ENCODE assay signal across 4 cellular contexts in genomic region chr14:23898359-23898758, GRCh38. TPM values are rescaled to one million over a fixed set of nuclear protein-coding genes. Genes with fewer than 3 reads are reported as not detected.
DNase-seq lines count a peak whose midpoint lies in the region; ATAC-seq and TF ChIP-seq lines count a peak whose summit lies in the region.
"Not testable (repeated sequence)": the region's sequence is repeated elsewhere in the genome, so short reads cannot be mapped to it uniquely, and the experiment has no call there.

No MANE protein-coding gene starts in this region.

- TF ChIP-seq CTCF in esophagus muscularis mucosa (IDR thresholded peaks at IDR 0.05): not testable (repeated sequence)

- WGBS in esophagus muscularis mucosa: 93% methylated on average over 8 of the region's 20 CpGs
- WGBS in right cardiac atrium: 90% methylated on average over 20 of the region's 20 CpGs

- not testable (repeated sequence) for H3K36me3 ChIP-seq in esophagus muscularis mucosa

- not testable (repeated sequence) for H3K4me1 ChIP-seq in esophagus muscularis mucosa; right cardiac atrium (ENCODE audit: control insufficient read depth, insufficient read depth, low read length)

- intact Hi-C loops in esophagus muscularis mucosa (cut with DNase I); right cardiac atrium (cut with DNase I); posterior vena cava (cut with DNase I): not testable (repeated sequence)

- ATAC-seq in right cardiac atrium: not testable (repeated sequence)

- not testable (repeated sequence) for H3K4me3 ChIP-seq in esophagus muscularis mucosa; right cardiac atrium (ENCODE audit: low read length)

- TF ChIP-seq POLR2A in esophagus muscularis mucosa (IDR thresholded peaks at IDR 0.05; ENCODE audit: low read depth): not testable (repeated sequence)

- not testable (repeated sequence) for H3K27ac ChIP-seq in esophagus muscularis mucosa (replicated peaks in 1 of 4); right cardiac atrium (ENCODE audit: low read length)

- not testable (repeated sequence) for TF ChIP-seq EP300 in esophagus muscularis mucosa (IDR thresholded peaks at IDR 0.05)

- H3K9me3 ChIP-seq in esophagus muscularis mucosa; right cardiac atrium (ENCODE audit: control insufficient read depth, low read length): not testable (repeated sequence)

- DNase-seq in NCI-H524 (lab: John Stamatoyannopoulos, UW) (peak; percentile 11 to 34), esophagus muscularis mucosa (ENCODE audit: extremely low spot score) (peak; percentile 5), right cardiac atrium (peak in 2 of 3 donors; percentile 32 to 49), posterior vena cava (ENCODE audit: low spot score) (peak; percentile 69)

- H3K27me3 ChIP-seq in esophagus muscularis mucosa; right cardiac atrium (ENCODE audit: control insufficient read depth, insufficient read depth): not testable (repeated sequence)

RNA-seq across cellular contexts. Expression of gene DHRS4, which starts 55.2 kb away (rescaled TPM):
- total RNA-seq in esophagus muscularis mucosa: 10 to 100 TPM; 37.1 to 54.4 (median 46.3) TPM
- 10 to 100 TPM; 19.9 to 27.9 (median 26.0) TPM for total RNA-seq in right cardiac atrium
- 52.7 TPM for polyA plus RNA-seq in right cardiac atrium
- 10 to 100 TPM; 15.4 to 16.9 TPM for total RNA-seq in posterior vena cava

Comparison
In these comparisons a context has a peak if more than half of its experiments do, and no peak if none do; other contexts are left out.
1. DNase-seq: peak in every context shown above with its lines; median percentile 69 in posterior vena cava; 40 in right cardiac atrium; 22 in NCI-H524; 5 in esophagus muscularis mucosa.